ENCODE assay signal across 8 cellular contexts in genomic region chr14:22319526-22320352, GRCh38.
DNase-seq lines count a peak whose midpoint lies in the region; ATAC-seq and TF ChIP-seq lines count a peak whose summit lies in the region.

No MANE protein-coding gene starts in this region.

- TF ChIP-seq CTCF in choroid plexus epithelial cell (conservative IDR thresholded peaks at IDR 0.05; ENCODE audit: low read depth, low read length) (peak; percentile 70), left lung (IDR thresholded peaks at IDR 0.05) (peak; percentile 26 to 64)

- peak; percentile 67 for DNase-seq in activated gamma-delta T cell treated with Interleukin-2 at 50 U/mL for 16 hours
- no peak for DNase-seq in activated gamma-delta T cell (lab: John Stamatoyannopoulos, UW)
- peak; percentile 65 for DNase-seq in HT-29 (ENCODE audit: low spot score)
- peak; percentile 85 to 87 for DNase-seq in SHP77 (lab: John Stamatoyannopoulos, UW)
- peak; percentile 88 for DNase-seq in choroid plexus epithelial cell (ENCODE audit: low read depth)
- DNase-seq in left lung, result peak in 1 of 2 donors; percentile 40
- peak; percentile 54 for DNase-seq in ureter (ENCODE audit: low spot score)
- no peak for DNase-seq in NCI-H1436 treated with DMSO at 0.1 percent for 48 hours (lab: John Stamatoyannopoulos, UW)

- no peaks in the 10 kb centered on the region for H3K36me3 ChIP-seq in left lung

- peaks cover 0 to 4% of the 10 kb centered on the region in 2 donors for H3K27me3 ChIP-seq in left lung

- peak; percentile 96 for ATAC-seq in left lung

- H3K27ac ChIP-seq in left lung, result no peak overlapping the region

- no peak overlapping the region for H3K4me3 ChIP-seq in choroid plexus epithelial cell (ENCODE audit: low read depth, low read length)
- H3K4me3 ChIP-seq in left lung, result no peak overlapping the region

- intact Hi-C loops in left lung (cut with DNase I), result loop anchor here in 1 of 2 donors (5.0 kb wide), 1 partner anchor 53 kb away; no protein-coding TSS in a partner anchor

- no peaks in the 10 kb centered on the region for H3K9me3 ChIP-seq in left lung

- H3K4me1 ChIP-seq in left lung, result no peaks in the 10 kb centered on the region

Comparison
In these comparisons a context has a peak if more than half of its experiments do, and no peak if none do; other contexts are left out.
1. DNase-seq: peak in activated gamma-delta T cell treated with Interleukin-2 at 50 U/mL for 16 hours (single experiment), HT-29 (single experiment), SHP77 (2 of 2), choroid plexus epithelial cell (single experiment) and ureter (single experiment); none in activated gamma-delta T cell (single experiment) and NCI-H1436 treated with DMSO at 0.1 percent for 48 hours (single experiment).